ENCODE assay signal across 25 cellular contexts in genomic region chr2:18496516-18496915, GRCh38.
"Had no signal": no experiment of that assay in that cellular context is flagged by ENCODE, and none has a peak within 500 bp of the region (broad histone marks: within the 10 kb centered on the region; RNA-seq: fewer than 3 reads in every experiment).

No MANE protein-coding gene starts in this region.

- H3K27ac Mint-ChIP-seq: dendritic cell treated with granulocyte-macrophage colony-stimulating factor and Interleukin-4, amounts not matched to agents 40 ng/mL and 50 ng/mL, for 4 days; effector memory CD8-positive, alpha-beta T cell; endodermal cell had no signal

- H3K36me3 ChIP-seq: colonic mucosa, esophagus muscularis mucosa, esophagus squamous epithelium, gastrocnemius medialis, gastroesophageal sphincter, heart left ventricle, heart right ventricle had no signal

- H3K4me1 Mint-ChIP-seq: endodermal cell had no signal

- H3K27me3 Mint-ChIP-seq: dendritic cell treated with granulocyte-macrophage colony-stimulating factor and Interleukin-4, amounts not matched to agents 40 ng/mL and 50 ng/mL, for 4 days had no signal

- DNase-seq: colonic mucosa; cortex of kidney; dermis blood vessel endothelial cell; dorsolateral prefrontal cortex; effector CD4-positive, alpha-beta T cell; effector CD8-positive, alpha-beta T cell; effector memory CD4-positive, alpha-beta T cell; effector memory CD8-positive, alpha-beta T cell; endodermal cell; erythroblast; esophagus squamous epithelium; foreskin fibroblast; foreskin keratinocyte; foreskin melanocyte; gastrocnemius medialis; glutamatergic neuron; head of caudate nucleus; heart left ventricle; heart right ventricle had no signal

- H3K4me3 ChIP-seq: colonic mucosa, coronary artery, dorsolateral prefrontal cortex, esophagus muscularis mucosa, esophagus squamous epithelium, gastrocnemius medialis, gastroesophageal sphincter, heart left ventricle, heart right ventricle had no signal

- ATAC-seq: effector memory CD8-positive, alpha-beta T cell; esophagus mucosa; foreskin keratinocyte; gastrocnemius medialis; gastroesophageal sphincter; heart left ventricle; heart right ventricle had no signal

- H3K4me1 ChIP-seq: colonic mucosa, esophagus squamous epithelium, foreskin keratinocyte, gastroesophageal sphincter, heart left ventricle, heart right ventricle had no signal

- H3K9me3 ChIP-seq: colonic mucosa, esophagus muscularis mucosa, esophagus squamous epithelium, gastrocnemius medialis, gastroesophageal sphincter, heart left ventricle, heart right ventricle had no signal

- H3K27me3 ChIP-seq: colonic mucosa, esophagus muscularis mucosa, gastrocnemius medialis, gastroesophageal sphincter had no signal

- H3K27ac ChIP-seq: colonic mucosa, coronary artery, dorsolateral prefrontal cortex, epithelial cell of prostate, esophagus muscularis mucosa, esophagus squamous epithelium, foreskin keratinocyte, gastrocnemius medialis, gastroesophageal sphincter, heart left ventricle, heart right ventricle had no signal

- H3K4me3 Mint-ChIP-seq: dendritic cell treated with granulocyte-macrophage colony-stimulating factor and Interleukin-4, amounts not matched to agents 40 ng/mL and 50 ng/mL, for 4 days; effector memory CD8-positive, alpha-beta T cell; endodermal cell had no signal

- H3K9me3 Mint-ChIP-seq: dendritic cell treated with granulocyte-macrophage colony-stimulating factor and Interleukin-4, amounts not matched to agents 40 ng/mL and 50 ng/mL, for 4 days; endodermal cell had no signal
